13 cellular contexts compared by ENCODE assay signal in the genomic region with DNA sequence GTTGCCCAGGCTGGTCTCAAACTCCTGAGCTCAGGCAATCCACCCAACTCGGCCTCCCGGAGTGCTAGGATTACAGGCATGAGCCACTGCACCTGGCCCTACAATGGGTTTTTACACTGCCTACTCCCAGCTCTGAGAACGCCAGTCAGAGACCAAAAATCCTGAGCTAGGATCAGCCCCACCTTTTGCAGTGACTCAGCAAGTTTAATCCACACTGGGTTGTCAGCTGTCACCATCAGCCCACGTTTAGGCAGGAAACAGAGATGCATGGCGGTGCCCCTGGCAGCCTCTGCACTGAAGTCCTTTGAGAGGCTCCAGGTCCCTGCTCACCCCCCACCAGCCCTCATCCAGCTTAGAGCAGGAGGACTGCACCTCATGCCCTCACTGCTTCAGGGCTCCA.
A peak's percentile ranks its signal among the peaks of the same experiment; 100 is the strongest.
DNase-seq lines count a peak whose midpoint lies in the region; ATAC-seq and TF ChIP-seq lines count a peak whose summit lies in the region.
"Had no signal": no experiment of that assay in that cellular context is flagged by ENCODE, and none has a peak within 500 bp of the region (broad histone marks: within the 10 kb centered on the region; RNA-seq: fewer than 3 reads in every experiment).

No MANE protein-coding gene starts in this region.

- intact Hi-C loops in activated CD4-positive, alpha-beta memory T cell treated with anti-CD3 and anti-CD28 coated beads for 36 hours (cut with micrococcal nuclease), result no loop called here

- DNase-seq in activated CD4-positive, alpha-beta memory T cell treated with anti-CD3 and anti-CD28 coated beads for 36 hours, result peak; percentile 13
- DNase-seq in activated CD4-positive, alpha-beta memory T cell treated with anti-CD3 and anti-CD28 coated beads, Interleukin-2, amount 10 ng/mL, durations not matched to agents 7 days and 5 days, result no peak
- peak; percentile 38 for DNase-seq in NCI-H510A treated with DMSO at 0.1 percent for 48 hours (lab: John Stamatoyannopoulos, UW)
- DNase-seq in erythroblast (lab: John Stamatoyannopoulos, UW), result peak; percentile 27 to 52
- no peak for DNase-seq in stimulated activated effector memory CD8-positive, alpha-beta T cell treated with anti-CD3 and anti-CD28 coated beads, Interleukin-12 subunit alpha, Interleukin-12 subunit beta, amount 100 ng/mL, for 72 hours (ENCODE audit: low spot score in 2 of 2)
- DNase-seq in natural killer cell treated with Interleukin-12 subunit alpha and Interleukin-12 subunit beta and Interleukin-15 and Interleukin-18, amount 100 ng/mL, for 72 hours (ENCODE audit: low spot score), result no peak
- DNase-seq in SKM-1 (lab: John Stamatoyannopoulos, UW; ENCODE audit: unreplicated experiment), result no peak
- DNase-seq: activated effector memory CD4-positive, alpha-beta T cell treated with anti-CD3 and anti-CD28 coated beads, Interleukin-2, amount 50 U/mL, for 16 hours; effector memory CD8-positive, alpha-beta T cell; NCI-H1092 treated with DMSO at 0.1 percent for 48 hours had no signal

- H3K4me3 Mint-ChIP-seq in activated CD4-positive, alpha-beta memory T cell treated with anti-CD3 and anti-CD28 coated beads for 36 hours, result no peak overlapping the region
- no peak overlapping the region for H3K4me3 Mint-ChIP-seq in activated CD4-positive, alpha-beta memory T cell treated with anti-CD3 and anti-CD28 coated beads, Interleukin-2, amount 10 ng/mL, durations not matched to agents 7 days and 5 days
- no peak overlapping the region for H3K4me3 Mint-ChIP-seq in stimulated activated effector memory CD8-positive, alpha-beta T cell treated with anti-CD3 and anti-CD28 coated beads, Interleukin-12 subunit alpha, Interleukin-12 subunit beta, amount 100 ng/mL, for 72 hours
- H3K4me3 Mint-ChIP-seq in natural killer cell treated with Interleukin-12 subunit alpha and Interleukin-12 subunit beta and Interleukin-15 and Interleukin-18, amount 100 ng/mL, for 72 hours, result no peak overlapping the region
- H3K4me3 Mint-ChIP-seq: effector memory CD8-positive, alpha-beta T cell; stimulated activated naive CD8-positive, alpha-beta T cell treated with anti-CD3 and anti-CD28 coated beads, Interleukin-15, Interleukin-2, amounts not matched to agents 100 ng/mL and 50 ng/mL, for 24 hours had no signal

- peaks cover 3% of the 10 kb centered on the region for H3K36me3 Mint-ChIP-seq in activated CD4-positive, alpha-beta memory T cell treated with anti-CD3 and anti-CD28 coated beads for 36 hours
- no peaks in the 10 kb centered on the region for H3K36me3 Mint-ChIP-seq in activated CD4-positive, alpha-beta memory T cell treated with anti-CD3 and anti-CD28 coated beads, Interleukin-2, amount 10 ng/mL, durations not matched to agents 7 days and 5 days (ENCODE audit: low read depth)
- no peaks in the 10 kb centered on the region for H3K36me3 Mint-ChIP-seq in stimulated activated effector memory CD8-positive, alpha-beta T cell treated with anti-CD3 and anti-CD28 coated beads, Interleukin-12 subunit alpha, Interleukin-12 subunit beta, amount 100 ng/mL, for 72 hours
- no peaks in the 10 kb centered on the region for H3K36me3 Mint-ChIP-seq in natural killer cell treated with Interleukin-12 subunit alpha and Interleukin-12 subunit beta and Interleukin-15 and Interleukin-18, amount 100 ng/mL, for 72 hours

- H3K27ac Mint-ChIP-seq in activated CD4-positive, alpha-beta memory T cell treated with anti-CD3 and anti-CD28 coated beads for 36 hours, result no peak overlapping the region
- no peak overlapping the region for H3K27ac Mint-ChIP-seq in activated CD4-positive, alpha-beta memory T cell treated with anti-CD3 and anti-CD28 coated beads, Interleukin-2, amount 10 ng/mL, durations not matched to agents 7 days and 5 days
- no peak overlapping the region for H3K27ac Mint-ChIP-seq in stimulated activated effector memory CD8-positive, alpha-beta T cell treated with anti-CD3 and anti-CD28 coated beads, Interleukin-12 subunit alpha, Interleukin-12 subunit beta, amount 100 ng/mL, for 72 hours
- H3K27ac Mint-ChIP-seq in natural killer cell treated with Interleukin-12 subunit alpha and Interleukin-12 subunit beta and Interleukin-15 and Interleukin-18, amount 100 ng/mL, for 72 hours, result no peak overlapping the region
- H3K27ac Mint-ChIP-seq: effector memory CD8-positive, alpha-beta T cell; stimulated activated naive CD8-positive, alpha-beta T cell treated with anti-CD3 and anti-CD28 coated beads, Interleukin-15, Interleukin-2, amounts not matched to agents 100 ng/mL and 50 ng/mL, for 24 hours had no signal

- POLR2A ChIA-PET in activated CD4-positive, alpha-beta memory T cell treated with anti-CD3 and anti-CD28 coated beads for 36 hours (lab: Charles Lee), result no interaction called here
- POLR2A ChIA-PET in activated CD4-positive, alpha-beta memory T cell treated with anti-CD3 and anti-CD28 coated beads, Interleukin-2, amount 10 ng/mL, durations not matched to agents 7 days and 5 days (lab: Charles Lee), result no interaction called here

- peaks cover 6% of the 10 kb centered on the region for H3K27me3 Mint-ChIP-seq in activated CD4-positive, alpha-beta memory T cell treated with anti-CD3 and anti-CD28 coated beads for 36 hours
- H3K27me3 Mint-ChIP-seq in activated CD4-positive, alpha-beta memory T cell treated with anti-CD3 and anti-CD28 coated beads, Interleukin-2, amount 10 ng/mL, durations not matched to agents 7 days and 5 days, result peaks cover 1% of the 10 kb centered on the region
- H3K27me3 Mint-ChIP-seq in natural killer cell treated with Interleukin-12 subunit alpha and Interleukin-12 subunit beta and Interleukin-15 and Interleukin-18, amount 100 ng/mL, for 72 hours, result peaks cover 0 to 10% of the 10 kb centered on the region in 2 donors

- ATAC-seq in stimulated activated effector memory CD8-positive, alpha-beta T cell treated with anti-CD3 and anti-CD28 coated beads, Interleukin-12 subunit alpha, Interleukin-12 subunit beta, amount 100 ng/mL, for 72 hours, result peak; percentile 49
- no peak for ATAC-seq in HG02938 (IDR thresholded peaks at IDR 0.05; ENCODE audit: unreplicated experiment)
- no peak for ATAC-seq in natural killer cell treated with Interleukin-12 subunit alpha and Interleukin-12 subunit beta and Interleukin-15 and Interleukin-18, amount 100 ng/mL, for 72 hours
- ATAC-seq: effector memory CD8-positive, alpha-beta T cell; left lobe of liver had no signal

- H3K4me1 Mint-ChIP-seq in activated CD4-positive, alpha-beta memory T cell treated with anti-CD3 and anti-CD28 coated beads for 36 hours (ENCODE audit: low read depth), result no peaks in the 10 kb centered on the region
- peaks cover 2% of the 10 kb centered on the region for H3K4me1 Mint-ChIP-seq in activated CD4-positive, alpha-beta memory T cell treated with anti-CD3 and anti-CD28 coated beads, Interleukin-2, amount 10 ng/mL, durations not matched to agents 7 days and 5 days
- peaks cover 4% of the 10 kb centered on the region for H3K4me1 Mint-ChIP-seq in stimulated activated effector memory CD8-positive, alpha-beta T cell treated with anti-CD3 and anti-CD28 coated beads, Interleukin-12 subunit alpha, Interleukin-12 subunit beta, amount 100 ng/mL, for 72 hours
- H3K4me1 Mint-ChIP-seq in natural killer cell treated with Interleukin-12 subunit alpha and Interleukin-12 subunit beta and Interleukin-15 and Interleukin-18, amount 100 ng/mL, for 72 hours (ENCODE audit: low read depth in 2 of 2), result peaks cover 0 to 3% of the 10 kb centered on the region in 2 donors

- TF ChIP-seq POLR2A in erythroblast (IDR thresholded peaks at IDR 0.05; ENCODE audit: low read length), result no peak

- CTCF ChIA-PET in activated CD4-positive, alpha-beta memory T cell treated with anti-CD3 and anti-CD28 coated beads for 36 hours (lab: Charles Lee), result interaction anchor here (1.2 kb wide), 1 partner anchor 51 kb away, joined by 3 read pairs; no protein-coding TSS in a partner anchor
- CTCF ChIA-PET in activated CD4-positive, alpha-beta memory T cell treated with anti-CD3 and anti-CD28 coated beads, Interleukin-2, amount 10 ng/mL, durations not matched to agents 7 days and 5 days (lab: Charles Lee), result no interaction called here

- peaks cover 10% of the 10 kb centered on the region for H3K9me3 Mint-ChIP-seq in activated CD4-positive, alpha-beta memory T cell treated with anti-CD3 and anti-CD28 coated beads for 36 hours
- peaks cover 10% of the 10 kb centered on the region for H3K9me3 Mint-ChIP-seq in activated CD4-positive, alpha-beta memory T cell treated with anti-CD3 and anti-CD28 coated beads, Interleukin-2, amount 10 ng/mL, durations not matched to agents 7 days and 5 days
- H3K9me3 Mint-ChIP-seq in stimulated activated effector memory CD8-positive, alpha-beta T cell treated with anti-CD3 and anti-CD28 coated beads, Interleukin-12 subunit alpha, Interleukin-12 subunit beta, amount 100 ng/mL, for 72 hours, result no peaks in the 10 kb centered on the region
- no peaks in the 10 kb centered on the region for H3K9me3 Mint-ChIP-seq in natural killer cell treated with Interleukin-12 subunit alpha and Interleukin-12 subunit beta and Interleukin-15 and Interleukin-18, amount 100 ng/mL, for 72 hours
- H3K9me3 Mint-ChIP-seq: effector memory CD8-positive, alpha-beta T cell had no signal

Comparison
In these comparisons a context has a peak if more than half of its experiments do, and no peak if none do; other contexts are left out.
1. DNase-seq: peak in activated CD4-positive, alpha-beta memory T cell treated with anti-CD3 and anti-CD28 coated beads for 36 hours (single experiment), NCI-H510A treated with DMSO at 0.1 percent for 48 hours (single experiment) and erythroblast (2 of 2); none in activated CD4-positive, alpha-beta memory T cell treated with anti-CD3 and anti-CD28 coated beads, Interleukin-2, amount 10 ng/mL, durations not matched to agents 7 days and 5 days (single experiment), stimulated activated effector memory CD8-positive, alpha-beta T cell treated with anti-CD3 and anti-CD28 coated beads, Interleukin-12 subunit alpha, Interleukin-12 subunit beta, amount 100 ng/mL, for 72 hours (0 of 2), natural killer cell treated with Interleukin-12 subunit alpha and Interleukin-12 subunit beta and Interleukin-15 and Interleukin-18, amount 100 ng/mL, for 72 hours (single experiment) and SKM-1 (single experiment).